In genomic region chr1:172147541-172147940, GRCh38 we compare ENCODE assay signal across 22 cellular contexts.
"Had no signal": no experiment of that assay in that cellular context is flagged by ENCODE, and none has a peak within 500 bp of the region (broad histone marks: within the 10 kb centered on the region; RNA-seq: fewer than 3 reads in every experiment).

No MANE protein-coding gene starts in this region.

- H3K9me3 ChIP-seq: prostate gland had no signal

- H3K36me3 ChIP-seq: prostate gland had no signal

- H3K4me3 ChIP-seq: dorsolateral prefrontal cortex, lung, prostate gland, skin epidermis had no signal

- ATAC-seq: activated CD4-positive, alpha-beta T cell treated with anti-CD3 and anti-CD28 coated beads for 36 hours; left colon; right cardiac atrium; T-cell; WTC11 had no signal

- H3K36me3 Mint-ChIP-seq: activated CD4-positive, alpha-beta memory T cell treated with anti-CD3 and anti-CD28 coated beads for 36 hours; activated naive CD8-positive, alpha-beta T cell; T-cell; type B pancreatic cell; WTC11 had no signal

- H3K4me3 Mint-ChIP-seq: activated CD4-positive, alpha-beta memory T cell treated with anti-CD3 and anti-CD28 coated beads for 36 hours; activated CD4-positive, alpha-beta T cell treated with anti-CD3 and anti-CD28 coated beads for 36 hours; activated naive CD8-positive, alpha-beta T cell; endodermal cell; neural crest cell; stimulated activated naive CD8-positive, alpha-beta T cell treated with anti-CD3 and anti-CD28 coated beads, Interleukin-15, Interleukin-2, amounts not matched to agents 100 ng/mL and 50 ng/mL, for 24 hours; T-cell; type B pancreatic cell; WTC11 had no signal

- FAIRE-seq: colon, islet of Langerhans had no signal

- H3K27ac Mint-ChIP-seq: activated CD4-positive, alpha-beta memory T cell treated with anti-CD3 and anti-CD28 coated beads for 36 hours; activated CD4-positive, alpha-beta T cell treated with anti-CD3 and anti-CD28 coated beads for 36 hours; activated naive CD8-positive, alpha-beta T cell; endodermal cell; stimulated activated naive CD8-positive, alpha-beta T cell treated with anti-CD3 and anti-CD28 coated beads, Interleukin-15, Interleukin-2, amounts not matched to agents 100 ng/mL and 50 ng/mL, for 24 hours; T-cell; type B pancreatic cell; WTC11 had no signal

- H3K27me3 ChIP-seq: dorsolateral prefrontal cortex had no signal

- H3K27me3 Mint-ChIP-seq: activated CD4-positive, alpha-beta memory T cell treated with anti-CD3 and anti-CD28 coated beads for 36 hours; activated CD4-positive, alpha-beta T cell treated with anti-CD3 and anti-CD28 coated beads for 36 hours; activated naive CD8-positive, alpha-beta T cell; stimulated activated naive CD8-positive, alpha-beta T cell treated with anti-CD3 and anti-CD28 coated beads, Interleukin-15, Interleukin-2, amounts not matched to agents 100 ng/mL and 50 ng/mL, for 24 hours; T-cell; type B pancreatic cell had no signal

- DNase-seq: activated CD4-positive, alpha-beta memory T cell treated with anti-CD3 and anti-CD28 coated beads for 36 hours; activated CD4-positive, alpha-beta T cell treated with anti-CD3 and anti-CD28 coated beads for 36 hours; activated T-cell treated with anti-CD3 and anti-CD28 coated beads for 4 hours; dorsolateral prefrontal cortex; endodermal cell; foreskin fibroblast; hippocampal formation; left colon; right cardiac atrium; stimulated activated CD4-positive, alpha-beta T cell treated with anti-CD3 and anti-CD28 coated beads, Interleukin-15, amount 100 ng/mL, for 24 hours; stimulated activated CD4-positive, alpha-beta T cell treated with anti-CD3 and anti-CD28 coated beads, Interleukin-2, amount 100 ng/mL, for 48 hours; T-cell had no signal

- H3K4me1 ChIP-seq: prostate gland had no signal

- H3K27ac ChIP-seq: prostate gland had no signal

- H3K9me3 Mint-ChIP-seq: activated CD4-positive, alpha-beta memory T cell treated with anti-CD3 and anti-CD28 coated beads for 36 hours; endodermal cell; neural crest cell; stimulated activated naive CD8-positive, alpha-beta T cell treated with anti-CD3 and anti-CD28 coated beads, Interleukin-15, Interleukin-2, amounts not matched to agents 100 ng/mL and 50 ng/mL, for 24 hours; T-cell; type B pancreatic cell had no signal
